ENCODE assay signal across 4 cellular contexts in genomic region chr1:12522780-12523179, GRCh38.
A peak's percentile ranks its signal among the peaks of the same experiment; 100 is the strongest.
DNase-seq lines count a peak whose midpoint lies in the region; TF ChIP-seq lines count a peak whose summit lies in the region.
"Not testable (repeated sequence)": the region's sequence is repeated elsewhere in the genome, so short reads cannot be mapped to it uniquely, and the experiment has no call there.

No MANE protein-coding gene starts in this region.

- peaks cover 14% of the 10 kb centered on the region for H3K4me1 Mint-ChIP-seq in chondrocyte (ENCODE audit: low read depth)

- H3K27me3 ChIP-seq in liver (ENCODE audit: control insufficient read depth in 4 of 4, insufficient read depth in 4 of 4, low read length in 3 of 4); sigmoid colon: not testable (repeated sequence)

- not testable (repeated sequence) for H3K4me3 Mint-ChIP-seq in chondrocyte (ENCODE audit: unreplicated experiment)

- not testable (repeated sequence) for H3K36me3 ChIP-seq in liver (ENCODE audit: control insufficient read depth in 4 of 4, insufficient read depth in 3 of 4, low read depth in 1 of 4, low read length in 3 of 4); sigmoid colon

- not testable (repeated sequence) for TF ChIP-seq CTCF in chondrocyte (IDR thresholded peaks at IDR 0.05); liver (IDR thresholded peaks at IDR 0.05; ENCODE audit: low read depth, low read length, missing input control); sigmoid colon (IDR thresholded peaks at IDR 0.05)

- H3K9ac ChIP-seq in liver (ENCODE audit: low read depth in 1 of 2, low read length in 2 of 2): not testable (repeated sequence)

- not testable (repeated sequence) for H3K9me3 ChIP-seq in liver (ENCODE audit: control insufficient read depth in 4 of 4, low read length in 3 of 4); sigmoid colon

- peak; percentile 32 for DNase-seq in chondrocyte (ENCODE audit: low spot score)
- DNase-seq in islet precursor cell: peak; percentile 4
- peak; percentile 14 for DNase-seq in sigmoid colon

- peak overlapping the region in 1 of 2 donors; percentile 95 for H3K27ac ChIP-seq in liver (ENCODE audit: low read depth in 1 of 2, low read length in 2 of 2)
- not testable (repeated sequence) for H3K27ac ChIP-seq in sigmoid colon

- not testable (repeated sequence) for H3K27ac Mint-ChIP-seq in chondrocyte (ENCODE audit: unreplicated experiment)

- TF ChIP-seq EP300 in sigmoid colon (IDR thresholded peaks at IDR 0.05): not testable (repeated sequence)

- intact Hi-C loops in sigmoid colon (cut with DNase I): not testable (repeated sequence)

- TF ChIP-seq POLR2A in sigmoid colon (IDR thresholded peaks at IDR 0.05): not testable (repeated sequence)

- H3K4me1 ChIP-seq in liver (ENCODE audit: control insufficient read depth in 4 of 4, insufficient read depth in 4 of 4, low read length in 3 of 4) (peaks cover 0 to 29% (median 9%) of the 10 kb centered on the region in 4 donors), sigmoid colon (peaks cover 0 to 20% (median 18%) of the 10 kb centered on the region in 4 donors)

- not testable (repeated sequence) for H3K36me3 Mint-ChIP-seq in chondrocyte (ENCODE audit: low read depth)

- H3K4me3 ChIP-seq in liver (ENCODE audit: low read depth in 1 of 3, low read length in 3 of 3); sigmoid colon: not testable (repeated sequence)

- not testable (repeated sequence) for TF ChIP-seq RAD21 in liver (IDR thresholded peaks at IDR 0.05)

- H3K27me3 Mint-ChIP-seq in chondrocyte (ENCODE audit: low read depth): not testable (repeated sequence)

- H3K9me3 Mint-ChIP-seq in chondrocyte (ENCODE audit: low read depth): not testable (repeated sequence)

- WGBS in liver: 54% methylated on average over 9 of the region's 9 CpGs
- 98% methylated on average over 9 of the region's 9 CpGs for WGBS in sigmoid colon, 2 donors

TF ChIP-seq in liver, 16 proteins besides CTCF, POLR2A, EP300 and RAD21:
- TF ChIP-seq SP1 (IDR thresholded peaks at IDR 0.05) (peak; percentile 19), RXRA (IDR thresholded peaks at IDR 0.05) (peak; percentile 23 to 59), HNF4A (conservative IDR thresholded peaks at IDR 0.05) (peak; percentile 58 to 63)
